In the genomic region with DNA sequence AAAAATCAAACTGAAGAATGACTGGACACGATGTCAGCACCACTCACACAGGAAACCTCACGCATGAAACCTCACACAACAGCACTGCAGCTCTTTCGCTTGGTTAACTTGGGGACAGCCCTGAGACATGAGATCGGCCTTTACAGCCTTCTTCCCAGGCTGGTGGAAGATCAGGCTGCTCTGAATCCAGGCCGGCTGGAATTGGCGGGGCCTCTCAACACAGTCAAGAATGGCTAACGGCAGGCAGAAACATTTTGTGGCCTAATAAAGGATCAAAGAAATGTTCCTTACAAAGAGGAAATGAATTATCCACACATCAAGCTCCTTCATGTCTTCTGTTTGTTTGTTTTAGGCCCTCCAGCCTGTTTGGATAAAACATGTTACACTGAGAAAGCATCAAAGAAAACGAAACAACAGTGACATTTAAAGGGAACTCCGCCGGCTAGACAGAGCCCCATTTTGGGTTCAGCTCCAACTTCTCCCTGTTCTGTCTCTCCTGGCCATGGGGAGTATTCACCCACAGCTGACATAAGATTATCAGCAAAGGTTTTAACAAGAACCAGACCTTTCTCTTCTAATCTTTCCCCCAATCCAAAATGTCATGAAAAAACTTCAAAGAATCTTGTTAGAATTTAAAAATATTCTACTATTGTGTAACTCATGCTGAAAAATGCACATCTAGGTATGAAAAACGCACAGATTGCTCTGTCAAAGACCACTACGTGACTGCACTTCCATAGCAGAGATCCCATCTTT, we compare ENCODE assay signal across 1 cellular context.
A peak's percentile ranks its signal among the peaks of the same experiment; 100 is the strongest.
TF ChIP-seq lines count a peak whose summit lies in the region.

No MANE protein-coding gene starts in this region.

TF ChIP-seq in HEK293, 187 proteins besides CTCF, POLR2A, EP300 and RAD21 (continued from another document):
- TF ChIP-seq PRDM4 (tag by site-specific recombination; IDR thresholded peaks at IDR 0.05), result peak; percentile 65; the same call in 1 of the 2 replicates
